In genomic region chr5:92552206-92553160, GRCh38 we compare ENCODE assay signal across 11 cellular contexts.
A peak's percentile ranks its signal among the peaks of the same experiment; 100 is the strongest.
DNase-seq lines count a peak whose midpoint lies in the region; ATAC-seq and TF ChIP-seq lines count a peak whose summit lies in the region.
"Had no signal": no experiment of that assay in that cellular context is flagged by ENCODE, and none has a peak within 500 bp of the region (broad histone marks: within the 10 kb centered on the region; RNA-seq: fewer than 3 reads in every experiment).

No MANE protein-coding gene starts in this region.

- peak overlapping the region; percentile 3; the same call in 1 of the 2 replicates for H3K27ac ChIP-seq in 22Rv1

- TF ChIP-seq CTCF in 22Rv1 (IDR thresholded peaks at IDR 0.05) (no peak), HFF-Myc (IDR thresholded peaks at IDR 0.05; ENCODE audit: low read depth, low read length, missing control alignments) (no peak)

- no peak overlapping the region for H3K4me3 ChIP-seq in HFF-Myc (replicated peaks; ENCODE audit: low read depth, low read length)
- H3K4me3 ChIP-seq: thoracic aorta had no signal

- no peak for ATAC-seq in HG02973 (IDR thresholded peaks at IDR 0.05; ENCODE audit: unreplicated experiment)
- ATAC-seq: T-helper 17 cell had no signal

- DNase-seq in HFF-Myc (ENCODE audit: extremely low read depth, low read depth) (peak; percentile 90), RKO (ENCODE audit: low spot score) (peak; percentile 43), fibroblast of the conjunctiva (ENCODE audit: low read depth) (peak; percentile 99), NCI-H187 treated with DMSO at 0.1 percent for 48 hours (lab: John Stamatoyannopoulos, UW) (no peak), retina (no peak)
- no peak for DNase-seq in activated CD4-positive, alpha-beta T cell treated with anti-CD3 and anti-CD28 coated beads, Interleukin-2, amount 50 U/mL, for 1 hour
- DNase-seq: central memory CD4-positive, alpha-beta T cell; T-helper 17 cell had no signal

Comparison
In these comparisons a context has a peak if more than half of its experiments do, and no peak if none do; other contexts are left out.
1. DNase-seq: peak in HFF-Myc (single experiment), RKO (single experiment) and fibroblast of the conjunctiva (single experiment); none in NCI-H187 treated with DMSO at 0.1 percent for 48 hours (single experiment), retina (single experiment) and activated CD4-positive, alpha-beta T cell treated with anti-CD3 and anti-CD28 coated beads, Interleukin-2, amount 50 U/mL, for 1 hour (single experiment).